ENCODE assay signal across 9 cellular contexts in the genomic region with DNA sequence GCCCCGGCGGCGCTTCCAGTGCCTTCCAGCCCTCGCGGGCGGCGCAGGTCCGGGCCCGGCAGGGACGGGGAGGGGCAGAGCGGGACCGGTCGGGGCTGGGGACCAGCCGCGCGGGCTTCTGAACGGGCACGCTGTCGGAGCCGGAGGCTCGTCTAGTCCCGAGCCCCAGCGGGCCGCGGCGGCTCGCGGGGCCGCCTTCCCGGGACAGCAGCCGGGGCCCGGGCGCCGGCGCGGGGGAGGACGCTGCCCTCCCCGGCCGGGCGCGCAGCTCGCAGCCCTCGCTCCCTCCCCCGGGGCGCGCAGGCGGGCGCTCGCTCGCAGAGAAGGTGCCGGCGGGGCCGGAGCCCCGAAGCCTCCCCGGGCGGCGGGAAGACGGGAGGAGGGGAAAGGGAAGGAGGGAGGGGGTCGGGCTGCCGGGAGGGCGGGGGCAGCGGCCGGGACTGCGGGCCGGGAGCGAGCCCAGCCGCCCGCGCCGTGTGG. TPM values are rescaled to one million over a fixed set of nuclear protein-coding genes. Genes with fewer than 3 reads are reported as not detected.
A peak's percentile ranks its signal among the peaks of the same experiment; 100 is the strongest.
DNase-seq lines count a peak whose midpoint lies in the region; ATAC-seq, FAIRE-seq and TF ChIP-seq lines count a peak whose summit lies in the region.
"Had no signal": no experiment of that assay in that cellular context is flagged by ENCODE, and none has a peak within 500 bp of the region (broad histone marks: within the 10 kb centered on the region; RNA-seq: fewer than 3 reads in every experiment).

No MANE protein-coding gene starts in this region.

- H3K27me3 ChIP-seq in NT2/D1 (ENCODE audit: insufficient read depth, insufficient read length) (peaks cover 19% of the 10 kb centered on the region), HepG2 (ENCODE audit: control insufficient read depth in 1 of 2, insufficient read depth in 2 of 2, low read length in 2 of 2) (peaks cover 11 to 20% of the 10 kb centered on the region in 2 experiments), stomach smooth muscle (ENCODE audit: control insufficient read depth in 1 of 2, insufficient read depth in 2 of 2, low read length in 2 of 2) (no peaks in the 10 kb centered on the region)

- no peak for TF ChIP-seq RAD21 in HepG2 (CRISPR knock-in tag; IDR thresholded peaks at IDR 0.05)

- H3K79me2 ChIP-seq in HepG2 (ENCODE audit: insufficient read depth, low read length): peaks cover 5% of the 10 kb centered on the region

- peaks cover 57% of the 10 kb centered on the region for H3K27me3 Mint-ChIP-seq in activated CD4-positive, alpha-beta T cell treated with anti-CD3 and anti-CD28 coated beads for 36 hours
- peaks cover 65% of the 10 kb centered on the region for H3K27me3 Mint-ChIP-seq in activated CD4-positive, alpha-beta T cell treated with anti-CD3 and anti-CD28 coated beads, Interleukin-2, amount 10 ng/mL, durations not matched to agents 7 days and 5 days

- H3K27ac ChIP-seq in cingulate gyrus (ENCODE audit: low read depth, low read length) (peak overlapping the region; percentile 87), HepG2 (ENCODE audit: extremely low read length, insufficient read depth, low read length) (no peak overlapping the region), stomach smooth muscle (ENCODE audit: low read length) (peak overlapping the region; percentile 66)

- FAIRE-seq in HepG2 (lab: Jason Lieb, UNC): no peak
- FAIRE-seq: colon had no signal

- no peaks in the 10 kb centered on the region for H3K36me3 Mint-ChIP-seq in activated CD4-positive, alpha-beta T cell treated with anti-CD3 and anti-CD28 coated beads for 36 hours (ENCODE audit: low read depth)
- H3K36me3 Mint-ChIP-seq in activated CD4-positive, alpha-beta T cell treated with anti-CD3 and anti-CD28 coated beads, Interleukin-2, amount 10 ng/mL, durations not matched to agents 7 days and 5 days (ENCODE audit: low read depth): no peaks in the 10 kb centered on the region

- peak overlapping the region; percentile 61 for H3K9ac ChIP-seq in NT2/D1 (ENCODE audit: insufficient read length, low read depth)
- H3K9ac ChIP-seq in HepG2 (ENCODE audit: insufficient read depth, low read depth, low read length): peak overlapping the region; percentile 63
- peak overlapping the region; percentile 29 to 59 for H3K9ac ChIP-seq in stomach smooth muscle (ENCODE audit: low read length in 2 of 2)

- H3K9me3 ChIP-seq in NT2/D1 (ENCODE audit: insufficient read depth, low read length) (no peaks in the 10 kb centered on the region), HepG2 (ENCODE audit: low read length) (no peaks in the 10 kb centered on the region), stomach smooth muscle (ENCODE audit: control insufficient read depth in 2 of 2, low read length in 2 of 2) (no peaks in the 10 kb centered on the region)

- H2AFZ ChIP-seq in HepG2 (ENCODE audit: low read length): no peak overlapping the region

- DNase-seq in activated CD4-positive, alpha-beta T cell treated with anti-CD3 and anti-CD28 coated beads for 36 hours: peak; percentile 32
- no peak for DNase-seq in activated CD4-positive, alpha-beta T cell treated with anti-CD3 and anti-CD28 coated beads, Interleukin-2, amount 10 ng/mL, durations not matched to agents 7 days and 5 days
- no peak for DNase-seq in NT2/D1 (ENCODE audit: low read depth, low spot score)
- no peak for DNase-seq in HepG2 (ENCODE audit: low spot score)
- DNase-seq in activated effector memory CD4-positive, alpha-beta T cell treated with anti-CD3 and anti-CD28 coated beads, Interleukin-2, amount 50 U/mL, for 16 hours: no peak

- peak; percentile 51 for ATAC-seq in activated CD4-positive, alpha-beta T cell treated with anti-CD3 and anti-CD28 coated beads for 36 hours
- ATAC-seq in HepG2: peak; percentile 70
- no peak for ATAC-seq in HG03342 (IDR thresholded peaks at IDR 0.05; ENCODE audit: unreplicated experiment)

- H3K4me1 ChIP-seq in NT2/D1 (ENCODE audit: insufficient read depth, insufficient read length): peaks cover 16% of the 10 kb centered on the region
- H3K4me1 ChIP-seq in HepG2 (ENCODE audit: insufficient read depth, low read length): peaks cover 65% of the 10 kb centered on the region
- peaks cover 40% of the 10 kb centered on the region for H3K4me1 ChIP-seq in stomach smooth muscle (ENCODE audit: control insufficient read depth, insufficient read depth, low read length)

- peak overlapping the region; percentile 88 for H3K4me2 ChIP-seq in HepG2 (ENCODE audit: low read depth, low read length)

- intact Hi-C loops in activated CD4-positive, alpha-beta T cell treated with anti-CD3 and anti-CD28 coated beads for 36 hours (cut with DNase I, micrococcal nuclease): loop anchor here in 1 of 2 experiments (2.0 kb wide), 2 partner anchors 70 to 92 kb away; no protein-coding TSS in a partner anchor
- intact Hi-C loops in HepG2 (cut with micrococcal nuclease; ENCODE audit: unreplicated experiment): no loop called here

- BruUV-seq in HepG2 (replicated peaks; lab: Mats Ljungman, UMichigan): no TSS peak

- H3K4me3 ChIP-seq in NT2/D1 (ENCODE audit: insufficient read length, low read depth) (peak overlapping the region; percentile 50), HepG2 (replicated peaks in 1 of 3; ENCODE audit: insufficient read depth in 1 of 3, low read depth in 2 of 3, low read length in 3 of 3) (peak overlapping the region; percentile 70 to 81 (median 76); a peak in 5 of 6 replicates), stomach smooth muscle (ENCODE audit: low read length in 2 of 2) (peak overlapping the region; percentile 44 to 85)

- CTCF ChIA-PET in activated CD4-positive, alpha-beta T cell treated with anti-CD3 and anti-CD28 coated beads for 36 hours (lab: Charles Lee): no interaction called here
- CTCF ChIA-PET in activated CD4-positive, alpha-beta T cell treated with anti-CD3 and anti-CD28 coated beads, Interleukin-2, amount 10 ng/mL, durations not matched to agents 7 days and 5 days (lab: Charles Lee): no interaction called here
- CTCF ChIA-PET in HepG2 (lab: Yijun Ruan, JAX; ENCODE audit: low intra/inter-chr PET ratio, low total read pairs): no interaction called here

- no peaks in the 10 kb centered on the region; the same call in 1 of the 2 replicates for H4K20me1 ChIP-seq in HepG2 (ENCODE audit: insufficient read depth, low read length)

- 2% methylated on average over 39 of the region's 70 CpGs for WGBS in HepG2 (ENCODE audit: low lambda C conversion rate)

- no peaks in the 10 kb centered on the region for H3K4me1 Mint-ChIP-seq in activated CD4-positive, alpha-beta T cell treated with anti-CD3 and anti-CD28 coated beads for 36 hours
- H3K4me1 Mint-ChIP-seq in activated CD4-positive, alpha-beta T cell treated with anti-CD3 and anti-CD28 coated beads, Interleukin-2, amount 10 ng/mL, durations not matched to agents 7 days and 5 days: peaks cover 2% of the 10 kb centered on the region

- no peak for TF ChIP-seq POLR2A in HepG2 (IDR thresholded peaks at IDR 0.05; ENCODE audit: insufficient read depth in 1 of 2, low read depth in 2 of 2, low read length in 2 of 2)

- no peaks in the 10 kb centered on the region for H3K36me3 ChIP-seq in NT2/D1 (ENCODE audit: insufficient read depth, insufficient read length, low read length)
- no peaks in the 10 kb centered on the region for H3K36me3 ChIP-seq in HepG2 (replicated peaks in 1 of 2; ENCODE audit: control insufficient read depth in 1 of 2, insufficient read depth in 2 of 2, low read length in 2 of 2)
- H3K36me3 ChIP-seq in stomach smooth muscle (ENCODE audit: control insufficient read depth in 2 of 2, insufficient read depth in 2 of 2, low read length in 2 of 2): no peaks in the 10 kb centered on the region

- H3K27ac Mint-ChIP-seq in activated CD4-positive, alpha-beta T cell treated with anti-CD3 and anti-CD28 coated beads for 36 hours: no peak overlapping the region
- H3K27ac Mint-ChIP-seq in activated CD4-positive, alpha-beta T cell treated with anti-CD3 and anti-CD28 coated beads, Interleukin-2, amount 10 ng/mL, durations not matched to agents 7 days and 5 days: no peak overlapping the region

- no peaks in the 10 kb centered on the region for H3K9me3 Mint-ChIP-seq in activated CD4-positive, alpha-beta T cell treated with anti-CD3 and anti-CD28 coated beads for 36 hours (ENCODE audit: low read depth)
- H3K9me3 Mint-ChIP-seq in activated CD4-positive, alpha-beta T cell treated with anti-CD3 and anti-CD28 coated beads, Interleukin-2, amount 10 ng/mL, durations not matched to agents 7 days and 5 days: no peaks in the 10 kb centered on the region

- POLR2A ChIA-PET in activated CD4-positive, alpha-beta T cell treated with anti-CD3 and anti-CD28 coated beads for 36 hours (lab: Charles Lee): no interaction called here
- POLR2A ChIA-PET in activated CD4-positive, alpha-beta T cell treated with anti-CD3 and anti-CD28 coated beads, Interleukin-2, amount 10 ng/mL, durations not matched to agents 7 days and 5 days (lab: Charles Lee): no interaction called here
- POLR2A ChIA-PET in HepG2 (lab: Yijun Ruan, JAX): interaction anchor here (1.2 to 1.5 kb wide), 3 partner anchors 9 to 66 kb away, joined by 3 to 6 read pairs (median 5); no protein-coding TSS in a partner anchor

- no peak for TF ChIP-seq CTCF in HepG2 (CRISPR knock-in tag; IDR thresholded peaks at IDR 0.05)

- in situ Hi-C loops in HepG2 (cut with HindIII; ENCODE audit: extremely low pct_ligation_motif_present, low pct_unique_long_range_greater_than_20kb): no loop called here

- TF ChIP-seq EP300 in HepG2 (IDR thresholded peaks at IDR 0.05; ENCODE audit: low read depth in 2 of 2, low read length in 2 of 2) (no peak; a peak in 1 of 4 replicates), HepG2 (CRISPR knock-in tag; IDR thresholded peaks at IDR 0.05; ENCODE audit: borderline replicate concordance) (no peak)

- no peak overlapping the region for H3K4me3 Mint-ChIP-seq in activated CD4-positive, alpha-beta T cell treated with anti-CD3 and anti-CD28 coated beads for 36 hours
- H3K4me3 Mint-ChIP-seq in activated CD4-positive, alpha-beta T cell treated with anti-CD3 and anti-CD28 coated beads, Interleukin-2, amount 10 ng/mL, durations not matched to agents 7 days and 5 days: no peak overlapping the region

RNA-seq across cellular contexts. Expression of a gene that starts 0.7 kb away (rescaled TPM):
- total RNA-seq in activated CD4-positive, alpha-beta T cell treated with anti-CD3 and anti-CD28 coated beads for 36 hours: under 1 TPM in 1 of 2 experiments, not detected in 1; 0.05 TPM
- total RNA-seq in activated CD4-positive, alpha-beta T cell treated with anti-CD3 and anti-CD28 coated beads, Interleukin-2, amount 10 ng/mL, durations not matched to agents 7 days and 5 days: not detected
- 13.1 and 17.6 TPM in 2 replicates for total RNA-seq in HepG2 (2016; rRNA removed; fragmentation: Illumina TruSeq; extraction: Trizol)
- 7.1 and 7.6 TPM in 2 replicates for total RNA-seq in HepG2 (2016; cell fraction: cytosol; rRNA removed; fragmentation: Illumina TruSeq; extraction: Trizol; ENCODE audit: low read depth)
- 12.0 and 17.3 TPM in 2 replicates for total RNA-seq in HepG2 (2016; cell fraction: insoluble cytoplasmic fraction; rRNA removed; fragmentation: Illumina TruSeq; extraction: Trizol)
- total RNA-seq in HepG2 (2016; cell fraction: membrane; rRNA removed; fragmentation: Illumina TruSeq; extraction: Trizol): 23.3 and 25.2 TPM in 2 replicates
- total RNA-seq in HepG2 (2016; cell fraction: nucleus; rRNA removed; fragmentation: Illumina TruSeq; extraction: Trizol): 17.5 and 21.7 TPM in 2 replicates
- polyA plus RNA-seq in HepG2 (2011; rRNA removed): 6.8 and 7.2 TPM in 2 replicates
- 5.4 and 6.5 TPM in 2 replicates for polyA plus RNA-seq in HepG2 (2011; cell fraction: cytosol; rRNA removed)
- 9.1 and 9.3 TPM in 2 replicates for polyA plus RNA-seq in HepG2 (2011; cell fraction: nucleus; rRNA removed)
- polyA plus RNA-seq in HepG2 (2012): 2.7 and 4.8 TPM in 2 replicates
- 20.1 and 21.9 TPM in 2 replicates for polyA plus RNA-seq in HepG2 (2016; cell fraction: cytosol; fragmentation: Illumina TruSeq; extraction: Trizol; ENCODE audit: low read depth)
- polyA plus RNA-seq in HepG2 (2016; cell fraction: insoluble cytoplasmic fraction; fragmentation: Illumina TruSeq; extraction: Trizol; ENCODE audit: low read depth): 23.3 and 30.2 TPM in 2 replicates
- 44.9 and 45.6 TPM in 2 replicates for polyA plus RNA-seq in HepG2 (2016; cell fraction: membrane; fragmentation: Illumina TruSeq; extraction: Trizol; ENCODE audit: low read depth)
- 53.5 and 55.1 TPM in 2 replicates for polyA plus RNA-seq in HepG2 (2016; cell fraction: nucleus; fragmentation: Illumina TruSeq; extraction: Trizol; ENCODE audit: insufficient read depth, low read depth)
- polyA minus RNA-seq in HepG2 (2011; rRNA and poly(A)+ RNA removed; ENCODE audit: low replicate concordance): 0.05 and 6.2 TPM in 2 replicates
- 2.5 and 3.8 TPM in 2 replicates for polyA minus RNA-seq in HepG2 (2011; cell fraction: cytosol; rRNA and poly(A)+ RNA removed)
- 2.4 and 2.6 TPM in 2 replicates for polyA minus RNA-seq in HepG2 (2011; cell fraction: nucleus; rRNA and poly(A)+ RNA removed)

Comparison
In these comparisons a context has a peak if more than half of its experiments do, and no peak if none do; other contexts are left out.
1. RNA of a gene that starts 0.7 kb away (total RNA-seq): 7.1 to 25.2 TPM in HepG2; 0.05 TPM in activated CD4-positive, alpha-beta T cell treated with anti-CD3 and anti-CD28 coated beads for 36 hours and not detected in activated CD4-positive, alpha-beta T cell treated with anti-CD3 and anti-CD28 coated beads, Interleukin-2, amount 10 ng/mL, durations not matched to agents 7 days and 5 days; every median in the first group is over 4 times any median in the second.
2. Peak in every context shown above with its lines, with median percentiles within 50 percentile points of each other: H3K4me3 ChIP-seq and H3K9ac ChIP-seq.